ENCODE assay signal across 23 cellular contexts in genomic region chr9:84111726-84112125, GRCh38.
DNase-seq lines count a peak whose midpoint lies in the region; TF ChIP-seq lines count a peak whose summit lies in the region.
"Had no signal": no experiment of that assay in that cellular context is flagged by ENCODE, and none has a peak within 500 bp of the region (broad histone marks: within the 10 kb centered on the region; RNA-seq: fewer than 3 reads in every experiment).

No MANE protein-coding gene starts in this region.

- no peak for TF ChIP-seq CTCF in epithelial cell of esophagus (IDR thresholded peaks at IDR 0.05; ENCODE audit: insufficient read depth, low read depth, low read length, missing control alignments)

- DNase-seq in DMS53 (lab: John Stamatoyannopoulos, UW) (peak; percentile 18), DMS53 treated with DMSO at 0.1 percent for 48 hours (lab: John Stamatoyannopoulos, UW; ENCODE audit: unreplicated experiment) (no peak), RKO (ENCODE audit: low spot score) (peak; percentile 43), epithelial cell of esophagus (ENCODE audit: low read depth) (peak; percentile 70), myocyte (ENCODE audit: low read depth) (peak; percentile 92), dermis blood vessel endothelial cell (no peak), CD1c-positive myeloid dendritic cell (ENCODE audit: extremely low spot score) (no peak), globus pallidus (ENCODE audit: low spot score) (no peak)
- DNase-seq: 8988T; activated B cell treated with CpG ODN at 0.5 μM for 24 hours; activated CD4-positive, alpha-beta memory T cell treated with anti-CD3 and anti-CD28 coated beads for 36 hours; activated naive CD4-positive, alpha-beta T cell; anterior cingulate cortex; endodermal cell; gastrocnemius medialis; KBM-7; left lung; NCI-H2029; NCI-H526; spleen; stimulated activated CD4-positive, alpha-beta T cell treated with anti-CD3 and anti-CD28 coated beads, Interleukin-4, amount 100 ng/mL, for 4 hours had no signal

- H3K4me3 ChIP-seq in epithelial cell of esophagus (ENCODE audit: low read length), result no peak overlapping the region
- H3K4me3 ChIP-seq: BLaER1 treated with 17β-estradiol and CSF1 and Interleukin-3, amounts not matched to agents 10 nM and 100 nM; gastrocnemius medialis; HAP-1; left lung; spleen had no signal

Comparison
In these comparisons a context has a peak if more than half of its experiments do, and no peak if none do; other contexts are left out.
1. DNase-seq: peak in DMS53 (single experiment), RKO (single experiment), epithelial cell of esophagus (single experiment) and myocyte (single experiment); none in DMS53 treated with DMSO at 0.1 percent for 48 hours (single experiment), dermis blood vessel endothelial cell (single experiment), CD1c-positive myeloid dendritic cell (single experiment) and globus pallidus (single experiment).